Comparison of ENCODE assay signal across 26 cellular contexts in the genomic region with DNA sequence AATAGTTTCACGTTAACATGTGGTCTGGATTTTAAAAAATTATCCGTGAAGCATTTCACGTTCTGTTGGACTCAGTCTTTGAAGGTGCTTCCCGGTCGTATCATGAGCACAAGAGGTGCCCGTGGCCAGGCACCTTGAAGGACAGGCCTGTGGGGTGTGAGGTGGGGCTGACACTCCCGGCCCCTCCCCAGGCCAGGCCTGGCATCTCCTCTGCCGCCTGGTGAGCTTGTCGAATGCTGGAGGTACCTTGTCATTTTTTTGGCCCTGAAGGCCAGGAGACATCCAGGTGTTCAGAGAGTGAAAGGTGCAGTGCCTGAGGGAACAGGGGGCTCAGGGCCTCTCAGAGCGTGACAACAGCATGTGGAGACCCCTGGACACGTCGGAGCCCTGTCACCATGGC.
"Had no signal": no experiment of that assay in that cellular context is flagged by ENCODE, and none has a peak within 500 bp of the region (broad histone marks: within the 10 kb centered on the region; RNA-seq: fewer than 3 reads in every experiment).

No MANE protein-coding gene starts in this region.

- H3K27me3 ChIP-seq: testis, thyroid gland, tibial artery, tibial nerve, upper lobe of left lung, uterus, vagina had no signal

- DNase-seq: stimulated activated CD4-positive, alpha-beta T cell treated with anti-CD3 and anti-CD28 coated beads, Interleukin-2, amount 100 ng/mL, for 48 hours; stimulated activated CD4-positive, alpha-beta T cell treated with anti-CD3 and anti-CD28 coated beads, Interleukin-4, amount 100 ng/mL, for 1 hour; stimulated activated CD4-positive, alpha-beta T cell treated with anti-CD3 and anti-CD28 coated beads, Interleukin-4, amount 100 ng/mL, for 24 hours; stimulated activated CD4-positive, alpha-beta T cell treated with anti-CD3 and anti-CD28 coated beads, Interleukin-4, amount 100 ng/mL, for 4 hours; stimulated activated CD8-positive, alpha-beta memory T cell treated with anti-CD3 and anti-CD28 coated beads, Interleukin-4, amount 100 ng/mL, for 48 hours; stimulated activated naive B cell treated with anti-CD40 and anti-IgM and Interleukin-4, amounts not matched to agents 10 μg/mL and 1 μg/mL and 100 μg/mL, for 72 hours; stimulated activated naive CD4-positive, alpha-beta T cell; stimulated activated naive CD4-positive, alpha-beta T cell treated with Interleukin-2 at 50 U/mL for 16 hours; stimulated activated naive CD8-positive, alpha-beta T cell treated with anti-CD3 and anti-CD28 coated beads, Interleukin-15, amount 100 ng/mL, for 72 hours; stimulated activated naive CD8-positive, alpha-beta T cell treated with anti-CD3 and anti-CD28 coated beads, Interleukin-15, Interleukin-2, amounts not matched to agents 100 U/mL and 50 U/mL, for 24 hours; stomach; substantia nigra; testis; thyroid gland; tibial artery; transverse colon; trophoblast cell; upper lobe of right lung; uterus had no signal

- H3K36me3 ChIP-seq: stomach, suprapubic skin, thoracic aorta, thyroid gland, tibial artery, tibial nerve, transverse colon, upper lobe of left lung, upper lobe of right lung, uterus, vagina had no signal

- H3K9me3 ChIP-seq: stomach, suprapubic skin, testis, thoracic aorta, thyroid gland, tibial artery, tibial nerve, transverse colon, upper lobe of left lung, upper lobe of right lung, uterus, vagina had no signal

- H3K4me3 ChIP-seq: stomach, suprapubic skin, testis, thoracic aorta, thyroid gland, tibial artery, tibial nerve, transverse colon, upper lobe of left lung, upper lobe of right lung, uterus, vagina had no signal

- H3K27ac ChIP-seq: stomach, suprapubic skin, testis, thyroid gland, tibial nerve, transverse colon, upper lobe of left lung, upper lobe of right lung, uterus, vagina had no signal

- H3K4me1 ChIP-seq: testis, thyroid gland, tibial nerve, transverse colon, upper lobe of left lung, upper lobe of right lung, uterus had no signal

- ATAC-seq: stimulated activated effector memory CD8-positive, alpha-beta T cell treated with anti-CD3 and anti-CD28 coated beads, Interleukin-12 subunit alpha, Interleukin-12 subunit beta, amount 100 ng/mL, for 72 hours; stimulated activated memory B cell treated with anti-CD40 and anti-IgM and Interleukin-4, amounts not matched to agents 10 μg/mL and 1 μg/mL and 100 μg/mL, for 72 hours; stimulated activated naive B cell treated with anti-CD40 and anti-IgM and Interleukin-4, amounts not matched to agents 10 μg/mL and 1 μg/mL and 100 μg/mL, for 72 hours; stimulated activated naive CD8-positive, alpha-beta T cell treated with anti-CD3 and anti-CD28 coated beads, Interleukin-15, amount 100 ng/mL, for 72 hours; stimulated activated naive CD8-positive, alpha-beta T cell treated with anti-CD3 and anti-CD28 coated beads, Interleukin-15, Interleukin-2, amounts not matched to agents 100 U/mL and 50 U/mL, for 24 hours; upper lobe of right lung had no signal
